Comparison of ENCODE assay signal across 8 cellular contexts in the genomic region with DNA sequence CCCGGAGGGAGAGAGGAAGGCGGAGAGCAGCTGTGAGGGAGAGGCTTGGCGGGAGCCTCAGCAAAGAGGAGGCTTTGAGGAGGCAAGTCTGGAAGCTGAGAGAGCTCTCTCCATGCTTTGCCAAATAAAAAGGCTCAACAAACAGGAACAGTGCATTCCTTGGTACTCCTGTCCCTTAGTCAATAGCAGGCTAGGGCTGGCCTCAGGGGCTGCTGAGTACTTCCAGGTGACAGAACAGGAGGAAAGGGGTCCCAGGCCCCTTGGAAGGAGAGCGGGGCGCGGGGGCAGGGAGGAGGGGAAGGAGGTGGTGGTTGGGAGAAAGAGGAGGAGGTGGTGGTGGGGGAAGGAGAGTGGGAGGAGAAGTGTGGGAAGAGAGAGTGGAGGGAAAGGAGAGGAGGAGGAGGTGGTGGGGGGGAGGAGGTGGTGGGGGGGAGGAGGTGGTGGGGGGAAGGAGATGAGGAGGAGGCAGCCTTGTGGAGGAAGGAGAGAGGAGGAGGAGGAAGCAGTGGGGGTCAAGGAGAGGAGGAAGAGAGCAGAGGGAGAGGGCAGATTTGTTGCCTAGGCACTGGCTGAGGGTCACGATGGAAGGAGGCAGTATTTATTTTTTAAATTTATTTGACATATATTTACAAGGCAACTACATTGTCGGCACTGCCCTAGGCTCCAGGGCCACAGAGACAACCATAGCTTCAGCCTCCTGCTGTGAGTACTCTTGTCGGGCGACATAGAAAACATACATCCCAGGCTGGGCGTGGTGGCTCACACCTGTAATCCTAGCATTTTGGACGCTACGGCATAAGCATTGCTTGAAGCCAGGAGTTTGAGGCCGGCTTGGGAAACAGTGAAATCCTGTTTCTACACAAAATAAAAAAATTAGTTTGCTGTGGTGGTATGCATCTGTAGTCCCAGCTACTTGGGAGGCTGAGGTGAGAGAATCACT.
DNase-seq lines count a peak whose midpoint lies in the region; ATAC-seq and TF ChIP-seq lines count a peak whose summit lies in the region.

No MANE protein-coding gene starts in this region.

- H3K9ac ChIP-seq in DND-41 (ENCODE audit: low read depth, low read length) (no peak overlapping the region), NT2/D1 (ENCODE audit: insufficient read length, low read depth) (peak overlapping the region; percentile 65)

- H3K27ac ChIP-seq in DND-41 (ENCODE audit: low read length) (no peak overlapping the region), ectodermal cell (ENCODE audit: insufficient read depth, low read depth, low read length, poor library complexity, severe bottlenecking) (peak overlapping the region; percentile 71), uterus (peak overlapping the region; percentile 98 to 99)

- H4K20me1 ChIP-seq in DND-41 (ENCODE audit: insufficient read depth, low read length): no peaks in the 10 kb centered on the region

- peak overlapping the region; percentile 62 for H3K4me2 ChIP-seq in DND-41 (ENCODE audit: insufficient read depth, low read length)

- no peak for TF ChIP-seq POLR2A in uterus (IDR thresholded peaks at IDR 0.05)

- peak overlapping the region in 1 of 2 experiments; percentile 44; a peak in 1 of 4 replicates for H3K4me3 ChIP-seq in DND-41 (ENCODE audit: low read depth in 1 of 2, low read length in 2 of 2)
- H3K4me3 ChIP-seq in NT2/D1 (ENCODE audit: insufficient read length, low read depth): peak overlapping the region; percentile 51
- peak overlapping the region; percentile 51 for H3K4me3 ChIP-seq in ectodermal cell (ENCODE audit: insufficient read depth, low read depth, low read length)
- H3K4me3 ChIP-seq in mucosa of descending colon: no peak overlapping the region
- peak overlapping the region; percentile 52 to 56 for H3K4me3 ChIP-seq in uterus

- intact Hi-C loops in mucosa of descending colon (cut with DNase I, micrococcal nuclease) (loop anchor here (5.0 to 10.0 kb wide), 3 partner anchors 75 to 127 kb away; a partner anchor contains a TSS), uterus (cut with DNase I; ENCODE audit: low total_unique reads) (loop anchor here (5.0 to 10.0 kb wide), 3 partner anchors 90 to 853 kb away; a partner anchor contains a TSS)

- 27 to 31% methylated on average over 13 to 14 of the region's 14 CpGs for WGBS in ectodermal cell, 2 experiments

- peaks cover 79% of the 10 kb centered on the region for H3K27me3 ChIP-seq in DND-41 (ENCODE audit: insufficient read depth, low read length, poor library complexity)
- peaks cover 11% of the 10 kb centered on the region for H3K27me3 ChIP-seq in NT2/D1 (ENCODE audit: insufficient read depth, insufficient read length)
- H3K27me3 ChIP-seq in ectodermal cell (ENCODE audit: control insufficient read depth, insufficient read depth, low read length, poor library complexity, severe bottlenecking): peaks cover 18% of the 10 kb centered on the region
- no peaks in the 10 kb centered on the region for H3K27me3 ChIP-seq in uterus

- H3K79me2 ChIP-seq in DND-41 (ENCODE audit: insufficient read depth, low read length): no peaks in the 10 kb centered on the region

- TF ChIP-seq CTCF in DND-41 (IDR thresholded peaks at IDR 0.05; ENCODE audit: borderline replicate concordance, extremely low read depth, low read length, poor library complexity, severe bottlenecking) (no peak), mucosa of descending colon (IDR thresholded peaks at IDR 0.05) (no peak), uterus (IDR thresholded peaks at IDR 0.05) (no peak)

- no peak overlapping the region; the same call in 1 of the 2 replicates for H2AFZ ChIP-seq in DND-41 (ENCODE audit: low read depth, low read length)

- H3K9me3 ChIP-seq in DND-41 (ENCODE audit: insufficient read depth, low read length, severe bottlenecking) (no peaks in the 10 kb centered on the region), NT2/D1 (ENCODE audit: insufficient read depth, low read length) (no peaks in the 10 kb centered on the region), ectodermal cell (ENCODE audit: control insufficient read depth, low read length) (no peaks in the 10 kb centered on the region), mucosa of descending colon (no peaks in the 10 kb centered on the region), uterus (no peaks in the 10 kb centered on the region)

- ATAC-seq in DND-41 (ENCODE audit: insufficient read depth, low read depth) (no peak), mucosa of descending colon (no peak)

- H3K36me3 ChIP-seq in DND-41 (ENCODE audit: insufficient read depth, low read length): no peaks in the 10 kb centered on the region
- H3K36me3 ChIP-seq in NT2/D1 (ENCODE audit: insufficient read depth, insufficient read length, low read length): no peaks in the 10 kb centered on the region
- H3K36me3 ChIP-seq in ectodermal cell (ENCODE audit: control insufficient read depth, insufficient read depth, low read length): no peaks in the 10 kb centered on the region
- no peaks in the 10 kb centered on the region for H3K36me3 ChIP-seq in mucosa of descending colon (ENCODE audit: low read depth)
- no peaks in the 10 kb centered on the region for H3K36me3 ChIP-seq in uterus

- peaks cover 17% of the 10 kb centered on the region for H3K4me1 ChIP-seq in DND-41 (ENCODE audit: insufficient read depth, low read length)
- H3K4me1 ChIP-seq in NT2/D1 (ENCODE audit: insufficient read depth, insufficient read length): no peaks in the 10 kb centered on the region
- no peaks in the 10 kb centered on the region for H3K4me1 ChIP-seq in ectodermal cell (ENCODE audit: control insufficient read depth, insufficient read depth, low read length)
- peaks cover 21% of the 10 kb centered on the region for H3K4me1 ChIP-seq in mucosa of descending colon (ENCODE audit: low read depth)
- H3K4me1 ChIP-seq in uterus: no peaks in the 10 kb centered on the region

- no peak for DNase-seq in DND-41
- DNase-seq in NT2/D1 (ENCODE audit: low read depth, low spot score): no peak
- peak; percentile 58 to 70 (median 69) for DNase-seq in mucosa of descending colon
- peak; percentile 67 to 68 for DNase-seq in uterus
- no peak for DNase-seq in foreskin melanocyte
- no peak for DNase-seq in HuH-7.5 (ENCODE audit: low spot score)
- DNase-seq in NCI-H128 (lab: John Stamatoyannopoulos, UW; ENCODE audit: unreplicated experiment): no peak

Comparison
In these comparisons a context has a peak if more than half of its experiments do, and no peak if none do; other contexts are left out.
1. DNase-seq: peak in mucosa of descending colon (3 of 3) and uterus (2 of 2); none in DND-41 (single experiment), NT2/D1 (single experiment), foreskin melanocyte (single experiment), HuH-7.5 (single experiment) and NCI-H128 (single experiment).